Comparison of ENCODE assay signal across 11 cellular contexts in the genomic region with DNA sequence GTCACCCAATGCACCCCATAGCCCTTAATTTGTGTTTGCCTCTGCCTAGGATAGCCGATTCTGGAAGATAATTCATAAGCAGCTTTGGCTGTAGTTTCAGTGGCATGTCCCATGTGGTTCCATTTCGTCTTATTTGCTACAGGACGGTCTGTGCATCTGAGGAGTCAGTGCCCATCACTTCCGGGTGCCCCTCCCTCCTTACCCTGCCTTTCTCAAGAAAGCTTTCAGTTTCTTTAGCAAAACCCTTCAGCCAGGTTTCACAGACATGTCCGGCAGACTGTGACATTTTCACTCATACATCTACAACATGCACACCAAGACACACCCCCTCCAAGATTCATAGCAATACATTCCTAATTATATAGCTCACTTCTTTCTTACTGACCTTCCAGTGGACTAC. TPM values are rescaled to one million over a fixed set of nuclear protein-coding genes. Genes with fewer than 3 reads are reported as not detected.
DNase-seq lines count a peak whose midpoint lies in the region; ATAC-seq lines count a peak whose summit lies in the region.
"Had no signal": no experiment of that assay in that cellular context is flagged by ENCODE, and none has a peak within 500 bp of the region (broad histone marks: within the 10 kb centered on the region; RNA-seq: fewer than 3 reads in every experiment).

No MANE protein-coding gene starts in this region.

- no peak overlapping the region for H3K27ac Mint-ChIP-seq in activated T-helper 17 cell treated with anti-CD3 and anti-CD28 coated beads, Interleukin-2, amount 50 U/mL, for 72 hours

- no peaks in the 10 kb centered on the region for H3K9me3 Mint-ChIP-seq in activated T-helper 17 cell treated with anti-CD3 and anti-CD28 coated beads, Interleukin-2, amount 50 U/mL, for 72 hours

- H3K4me3 Mint-ChIP-seq in activated T-helper 17 cell treated with anti-CD3 and anti-CD28 coated beads, Interleukin-2, amount 50 U/mL, for 72 hours = no peak overlapping the region

- no peaks in the 10 kb centered on the region for H3K4me1 Mint-ChIP-seq in activated T-helper 17 cell treated with anti-CD3 and anti-CD28 coated beads, Interleukin-2, amount 50 U/mL, for 72 hours

- no peaks in the 10 kb centered on the region for H3K36me3 Mint-ChIP-seq in activated T-helper 17 cell treated with anti-CD3 and anti-CD28 coated beads, Interleukin-2, amount 50 U/mL, for 72 hours (ENCODE audit: low read depth)

- ATAC-seq in GM18498 (IDR thresholded peaks at IDR 0.05; ENCODE audit: unreplicated experiment) (peak; percentile 99), GM19467 (IDR thresholded peaks at IDR 0.05; ENCODE audit: unreplicated experiment) (peak; percentile 99), HG03103 (IDR thresholded peaks at IDR 0.05; ENCODE audit: low read depth, unreplicated experiment) (peak; percentile 98)
- peak; percentile 46 for ATAC-seq in activated T-helper 17 cell treated with anti-CD3 and anti-CD28 coated beads, Interleukin-2, amount 50 U/mL, for 72 hours (replicated peaks)

- H3K27me3 Mint-ChIP-seq in activated T-helper 17 cell treated with anti-CD3 and anti-CD28 coated beads, Interleukin-2, amount 50 U/mL, for 72 hours = no peaks in the 10 kb centered on the region

- DNase-seq in amygdala (lab: John Stamatoyannopoulos, UW) = no peak
- DNase-seq in AG08395 (ENCODE audit: low spot score) = no peak
- no peak for DNase-seq in UCSD-AML1 (lab: John Stamatoyannopoulos, UW; ENCODE audit: unreplicated experiment)
- no peak for DNase-seq in HCEC 1CT
- DNase-seq: activated CD4-positive, alpha-beta T cell treated with anti-CD3 and anti-CD28 coated beads for 4 hours; NCI-H1417 treated with DMSO at 0.1 percent for 48 hours; stimulated activated CD4-positive, alpha-beta T cell treated with anti-CD3 and anti-CD28 coated beads, Interleukin-4, amount 100 ng/mL, for 24 hours had no signal

RNA-seq across cellular contexts. Expression of gene TP53AIP1, which starts 14.3 kb away (rescaled TPM):
- total RNA-seq in activated T-helper 17 cell treated with anti-CD3 and anti-CD28 coated beads, Interleukin-2, amount 50 U/mL, for 72 hours = not detected

RNA-seq across cellular contexts. Expression of gene KCNJ5, which starts 37.2 kb away (rescaled TPM):
- total RNA-seq in activated T-helper 17 cell treated with anti-CD3 and anti-CD28 coated beads, Interleukin-2, amount 50 U/mL, for 72 hours = not detected

Comparison
In these comparisons a context has a peak if more than half of its experiments do, and no peak if none do; other contexts are left out.
1. ATAC-seq: peak in every context shown above with its lines; median percentile 99 in GM18498; 99 in GM19467; 98 in HG03103; 46 in activated T-helper 17 cell treated with anti-CD3 and anti-CD28 coated beads, Interleukin-2, amount 50 U/mL, for 72 hours.